In genomic region chr2:219543596-219544358, GRCh38 we compare ENCODE assay signal across 1 cellular context.
A peak's percentile ranks its signal among the peaks of the same experiment; 100 is the strongest.
TF ChIP-seq lines count a peak whose summit lies in the region.

TSS of gene CHPF (minus strand) at chr2:219543809. CDS start at chr2:219543538, 271 bp downstream.
TSS of gene TMEM198 (plus strand) at chr2:219544028. CDS start at chr2:219544728, 700 bp downstream.

TF ChIP-seq in HepG2, 621 proteins besides CTCF, POLR2A, EP300 and RAD21 (continued from another document and continues in another):
- TF ChIP-seq SNAPC4 (CRISPR knock-in tag; IDR thresholded peaks at IDR 0.05) (no peak; the same call in 1 of the 2 replicates), SOX5 (CRISPR knock-in tag; IDR thresholded peaks at IDR 0.05; ENCODE audit: borderline replicate concordance) (peak; percentile 58; the same call in 1 of the 2 replicates), ZNF101 (CRISPR knock-in tag; IDR thresholded peaks at IDR 0.05; ENCODE audit: borderline replicate concordance, low read depth) (peak; percentile 83; the same call in 1 of the 2 replicates), ZNF121 (CRISPR knock-in tag; IDR thresholded peaks at IDR 0.05) (no peak), TFE3 (CRISPR knock-in tag; IDR thresholded peaks at IDR 0.05) (peak; percentile 84), YEATS4 (CRISPR knock-in tag; IDR thresholded peaks at IDR 0.05; ENCODE audit: borderline replicate concordance) (peak; percentile 94), ZBTB43 (CRISPR knock-in tag; conservative IDR thresholded peaks at IDR 0.05) (peak; percentile 91; the same call in 1 of the 2 replicates), ZNF256 (CRISPR knock-in tag; conservative IDR thresholded peaks at IDR 0.05) (peak; percentile 83), ZNF83 (CRISPR knock-in tag; IDR thresholded peaks at IDR 0.05; ENCODE audit: borderline replicate concordance) (no peak), ZNF513 (CRISPR knock-in tag; conservative IDR thresholded peaks at IDR 0.05) (no peak), SAP130 (CRISPR knock-in tag; IDR thresholded peaks at IDR 0.05; ENCODE audit: low read depth) (peak; percentile 96), THRA (CRISPR knock-in tag; IDR thresholded peaks at IDR 0.05; ENCODE audit: borderline replicate concordance) (peak; percentile 76; the same call in 1 of the 2 replicates), FOXK1 (CRISPR knock-in tag; IDR thresholded peaks at IDR 0.05; ENCODE audit: borderline replicate concordance, low read depth) (peak; percentile 85), ZNF451 (CRISPR knock-in tag; IDR thresholded peaks at IDR 0.05) (no peak), MAFF (IDR thresholded peaks at IDR 0.05; ENCODE audit: low read depth, low read length) (no peak), TEF (CRISPR knock-in tag; IDR thresholded peaks at IDR 0.05) (peak; percentile 83), ZIK1 (CRISPR knock-in tag; IDR thresholded peaks at IDR 0.05; ENCODE audit: borderline replicate concordance, low read depth) (0 out of 2 replicates have a peak, but pooled peaks have one; percentile 53), ZNF792 (CRISPR knock-in tag; IDR thresholded peaks at IDR 0.05) (peak; percentile 89), PBX3 (CRISPR knock-in tag; IDR thresholded peaks at IDR 0.05; ENCODE audit: borderline replicate concordance) (peak; percentile 96), KMT2A (CRISPR knock-in tag; IDR thresholded peaks at IDR 0.05) (peak; percentile 77), DDIT3 (CRISPR knock-in tag; IDR thresholded peaks at IDR 0.05) (no peak), SIN3A (IDR thresholded peaks at IDR 0.05; ENCODE audit: borderline replicate concordance, low read depth, low read length) (peak; percentile 97), HOXA3 (CRISPR knock-in tag; IDR thresholded peaks at IDR 0.05) (peak; percentile 99), EHMT2 (IDR thresholded peaks at IDR 0.05; ENCODE audit: borderline replicate concordance, low read depth, low read length) (peak; percentile 73; the same call in 1 of the 2 replicates), ZNF556 (CRISPR knock-in tag; IDR thresholded peaks at IDR 0.05; ENCODE audit: borderline replicate concordance) (peak; percentile 90), ZNF557 (CRISPR knock-in tag; IDR thresholded peaks at IDR 0.05) (peak; percentile 61; the same call in 1 of the 2 replicates), ZNF704 (CRISPR knock-in tag; IDR thresholded peaks at IDR 0.05; ENCODE audit: borderline replicate concordance) (0 out of 2 replicates have a peak, but pooled peaks have one; percentile 85), MAFK (conservative IDR thresholded peaks at IDR 0.05 in 1 of 2, IDR thresholded peaks at IDR 0.05 in 1 of 2; ENCODE audit: low read length in 2 of 2) (no peak), ATF5 (CRISPR knock-in tag; IDR thresholded peaks at IDR 0.05; ENCODE audit: low read depth) (0 out of 2 replicates have a peak, but pooled peaks have one; percentile 56), ZSCAN9 (CRISPR knock-in tag; IDR thresholded peaks at IDR 0.05; ENCODE audit: borderline replicate concordance) (peak; percentile 87), ISX (CRISPR knock-in tag; conservative IDR thresholded peaks at IDR 0.05) (peak; percentile 87; the same call in 1 of the 2 replicates), ZNF691 (CRISPR knock-in tag; IDR thresholded peaks at IDR 0.05; ENCODE audit: borderline replicate concordance, low read depth) (peak; percentile 51; the same call in 1 of the 2 replicates), STAT6 (CRISPR knock-in tag; IDR thresholded peaks at IDR 0.05; ENCODE audit: borderline replicate concordance) (peak; percentile 76; the same call in 1 of the 2 replicates), NR2F1 (CRISPR knock-in tag; IDR thresholded peaks at IDR 0.05) (peak; percentile 57 to 72), ZNF572 (CRISPR knock-in tag; IDR thresholded peaks at IDR 0.05) (no peak), ZNF350 (CRISPR knock-in tag; IDR thresholded peaks at IDR 0.05; ENCODE audit: borderline replicate concordance, low read depth) (peak; percentile 74; the same call in 1 of the 2 replicates), ZNF335 (CRISPR knock-in tag; IDR thresholded peaks at IDR 0.05) (peak; percentile 63; the same call in 1 of the 2 replicates)
